Comparison of ENCODE assay signal across 31 cellular contexts in the genomic region with DNA sequence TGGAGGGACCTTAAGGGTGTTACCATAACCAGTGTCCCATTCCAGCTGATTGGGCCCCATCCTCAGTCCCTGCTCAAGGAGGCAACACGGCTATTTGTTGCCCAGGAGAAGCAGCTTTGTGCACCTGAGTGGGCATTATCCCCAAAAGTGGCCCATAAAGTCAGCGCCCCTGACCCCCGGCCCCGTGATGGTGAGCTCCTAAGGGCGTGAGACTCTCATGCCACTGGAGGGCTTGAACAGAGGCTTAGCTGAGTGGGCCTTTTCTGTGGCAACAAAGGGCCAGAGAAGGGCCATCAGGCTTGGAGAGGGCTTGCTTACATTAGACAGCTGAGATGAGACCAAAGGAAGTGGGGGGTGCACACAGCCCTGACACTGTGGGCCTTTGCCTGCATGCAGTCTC.
"Had no signal": no experiment of that assay in that cellular context is flagged by ENCODE, and none has a peak within 500 bp of the region (broad histone marks: within the 10 kb centered on the region; RNA-seq: fewer than 3 reads in every experiment).

No MANE protein-coding gene starts in this region.

- H3K9me3 ChIP-seq: Peyer's patch, SJSA1, SK-N-SH had no signal

- H3K9ac ChIP-seq: KMS-11, SK-N-SH had no signal

- ATAC-seq: activated CD8-positive, alpha-beta T cell treated with anti-CD3 and anti-CD28 coated beads for 36 hours; PC-3 had no signal

- H3K27ac ChIP-seq: brain microvascular endothelial cell, KMS-11, Peyer's patch, SJSA1 had no signal

- H3K27ac Mint-ChIP-seq: activated CD4-positive, alpha-beta T cell treated with anti-CD3 and anti-CD28 coated beads, Interleukin-2, amount 10 ng/mL, durations not matched to agents 24 days and 14 days; activated CD8-positive, alpha-beta T cell treated with anti-CD3 and anti-CD28 coated beads for 36 hours; activated naive CD4-positive, alpha-beta T cell treated with anti-CD3 and anti-CD28 coated beads, Interleukin-2, amount 10 ng/mL, durations not matched to agents 7 days and 5 days; activated naive CD8-positive, alpha-beta T cell treated with anti-CD3 and anti-CD28 coated beads for 36 hours; activated T-cell treated with anti-CD3 and anti-CD28 coated beads, Interleukin-2, amount 50 U/mL, for 24 hours; activated T-helper 2 cell treated with anti-CD3 and anti-CD28 coated beads, Interferon-gamma antibody, Interleukin-2, Interleukin-4, amounts not matched to agents 10 μg/mL and 5 μg/mL and 100 μg/mL, durations not matched to agents 14 hours and 24 hours and 36 hours; T-helper 1 cell treated with Interleukin-12 subunit alpha and Interleukin-12 subunit beta and Interleukin-4 antibody, amounts not matched to agents 30 μg/mL and 1 μg/mL, for 36 hours; T-helper 2 cell treated with Interferon-gamma antibody and Interleukin-4, amounts not matched to agents 5 μg/mL and 100 μg/mL, for 36 hours had no signal

- H3K27me3 ChIP-seq: brain microvascular endothelial cell, Peyer's patch, SJSA1 had no signal

- H3K36me3 Mint-ChIP-seq: activated naive CD4-positive, alpha-beta T cell treated with anti-CD3 and anti-CD28 coated beads, Interleukin-2, amount 10 ng/mL, durations not matched to agents 7 days and 5 days; activated naive CD8-positive, alpha-beta T cell treated with anti-CD3 and anti-CD28 coated beads for 36 hours had no signal

- H3K9me3 Mint-ChIP-seq: activated CD4-positive, alpha-beta T cell treated with anti-CD3 and anti-CD28 coated beads, Interleukin-2, amount 10 ng/mL, durations not matched to agents 24 days and 14 days; activated CD8-positive, alpha-beta T cell treated with anti-CD3 and anti-CD28 coated beads for 36 hours; activated naive CD4-positive, alpha-beta T cell treated with anti-CD3 and anti-CD28 coated beads, Interleukin-2, amount 10 ng/mL, durations not matched to agents 7 days and 5 days; activated naive CD8-positive, alpha-beta T cell treated with anti-CD3 and anti-CD28 coated beads for 36 hours; activated T-cell treated with anti-CD3 and anti-CD28 coated beads, Interleukin-2, amount 50 U/mL, for 24 hours; activated T-helper 2 cell treated with anti-CD3 and anti-CD28 coated beads, Interferon-gamma antibody, Interleukin-2, Interleukin-4, amounts not matched to agents 10 μg/mL and 5 μg/mL and 100 μg/mL, durations not matched to agents 14 hours and 24 hours and 36 hours; T-helper 1 cell treated with Interleukin-12 subunit alpha and Interleukin-12 subunit beta and Interleukin-4 antibody, amounts not matched to agents 30 μg/mL and 1 μg/mL, for 36 hours; T-helper 2 cell treated with Interferon-gamma antibody and Interleukin-4, amounts not matched to agents 5 μg/mL and 100 μg/mL, for 36 hours had no signal

- H3K36me3 ChIP-seq: brain microvascular endothelial cell, Peyer's patch, SJSA1 had no signal

- H3K4me3 Mint-ChIP-seq: activated CD4-positive, alpha-beta T cell treated with anti-CD3 and anti-CD28 coated beads, Interleukin-2, amount 10 ng/mL, durations not matched to agents 24 days and 14 days; activated CD8-positive, alpha-beta T cell treated with anti-CD3 and anti-CD28 coated beads for 36 hours; activated naive CD4-positive, alpha-beta T cell treated with anti-CD3 and anti-CD28 coated beads, Interleukin-2, amount 10 ng/mL, durations not matched to agents 7 days and 5 days; activated naive CD8-positive, alpha-beta T cell treated with anti-CD3 and anti-CD28 coated beads for 36 hours; activated T-cell treated with anti-CD3 and anti-CD28 coated beads, Interleukin-2, amount 50 U/mL, for 24 hours; T-helper 1 cell treated with Interleukin-12 subunit alpha and Interleukin-12 subunit beta and Interleukin-4 antibody, amounts not matched to agents 30 μg/mL and 1 μg/mL, for 36 hours; T-helper 2 cell treated with Interferon-gamma antibody and Interleukin-4, amounts not matched to agents 5 μg/mL and 100 μg/mL, for 36 hours had no signal

- H3K4me1 ChIP-seq: SJSA1 had no signal

- DNase-seq: activated CD4-positive, alpha-beta T cell treated with anti-CD3 and anti-CD28 coated beads, Interleukin-2, amount 10 ng/mL, durations not matched to agents 24 days and 14 days; activated CD4-positive, alpha-beta T cell treated with anti-CD3 and anti-CD28 coated beads, Interleukin-2, amount 50 U/mL, for 4 hours; activated CD8-positive, alpha-beta T cell treated with anti-CD3 and anti-CD28 coated beads for 36 hours; activated naive CD4-positive, alpha-beta T cell treated with anti-CD3 and anti-CD28 coated beads, Interleukin-2, amount 10 ng/mL, durations not matched to agents 7 days and 5 days; activated naive CD8-positive, alpha-beta T cell treated with anti-CD3 and anti-CD28 coated beads for 36 hours; activated T-cell treated with anti-CD3 and anti-CD28 coated beads, Interleukin-2, amount 50 U/mL, for 24 hours; amniotic stem cell; aorta; brain microvascular endothelial cell; MM.1S; NCI-H1092 treated with DMSO at 0.1 percent for 48 hours; NCI-H1417; NCI-H146; NCI-H187; NCI-H2029 treated with DMSO at 0.1 percent for 48 hours; NCI-H2107; NCI-H2171; NCI-H510A; NCI-H526; NCI-H748 treated with DMSO at 0.1 percent for 48 hours; NK-92 treated with Interleukin-12 subunit alpha and Interleukin-12 subunit beta, amount 100 ng/mL, for 24 hours; PC-3; RPMI8226; SHP77 treated with DMSO at 0.1 percent for 48 hours; SK-N-SH had no signal

- H3K27me3 Mint-ChIP-seq: activated CD4-positive, alpha-beta T cell treated with anti-CD3 and anti-CD28 coated beads, Interleukin-2, amount 10 ng/mL, durations not matched to agents 24 days and 14 days; activated CD8-positive, alpha-beta T cell treated with anti-CD3 and anti-CD28 coated beads for 36 hours; activated naive CD8-positive, alpha-beta T cell treated with anti-CD3 and anti-CD28 coated beads for 36 hours; activated T-cell treated with anti-CD3 and anti-CD28 coated beads, Interleukin-2, amount 50 U/mL, for 24 hours had no signal

- H3K4me3 ChIP-seq: Peyer's patch, SJSA1 had no signal
